9 cellular contexts compared by ENCODE assay signal in genomic region chr10:27153325-27153724, GRCh38. TPM values are rescaled to one million over a fixed set of nuclear protein-coding genes. Genes with fewer than 3 reads are reported as not detected.
DNase-seq lines count a peak whose midpoint lies in the region; ATAC-seq and TF ChIP-seq lines count a peak whose summit lies in the region.
"Had no signal": no experiment of that assay in that cellular context is flagged by ENCODE, and none has a peak within 500 bp of the region (broad histone marks: within the 10 kb centered on the region; RNA-seq: fewer than 3 reads in every experiment).

No MANE protein-coding gene starts in this region.

- peaks cover 45% of the 10 kb centered on the region for H3K36me3 Mint-ChIP-seq in activated T-helper 1 cell treated with anti-CD3 and anti-CD28 coated beads, Interleukin-12 subunit alpha, Interleukin-12 subunit beta, Interleukin-2, Interleukin-4 antibody, amounts not matched to agents 30 ng/mL and 10 ng/mL and 1 ng/mL, durations not matched to agents 14 hours and 24 hours and 36 hours (ENCODE audit: low read depth)
- H3K36me3 Mint-ChIP-seq in stimulated activated effector memory CD8-positive, alpha-beta T cell treated with anti-CD3 and anti-CD28 coated beads, Interleukin-12 subunit alpha, Interleukin-12 subunit beta, amount 100 ng/mL, for 72 hours, result peaks cover 98% of the 10 kb centered on the region

- H3K27me3 ChIP-seq in iPS-18a (ENCODE audit: control insufficient read depth, insufficient read depth, low read length), result no peaks in the 10 kb centered on the region

- no peak for TF ChIP-seq CTCF in HFF-Myc (IDR thresholded peaks at IDR 0.05; ENCODE audit: low read depth, low read length, missing control alignments)

- H3K36me3 ChIP-seq in iPS-18a (ENCODE audit: control insufficient read depth, low read depth, low read length), result peaks cover 17% of the 10 kb centered on the region

- no peaks in the 10 kb centered on the region for H3K27me3 Mint-ChIP-seq in activated T-helper 1 cell treated with anti-CD3 and anti-CD28 coated beads, Interleukin-12 subunit alpha, Interleukin-12 subunit beta, Interleukin-2, Interleukin-4 antibody, amounts not matched to agents 30 ng/mL and 10 ng/mL and 1 ng/mL, durations not matched to agents 14 hours and 24 hours and 36 hours (ENCODE audit: insufficient read depth)

- H3K4me3 ChIP-seq in HFF-Myc (replicated peaks; ENCODE audit: low read depth, low read length) (peak overlapping the region; percentile 73), iPS-18a (ENCODE audit: low read length) (peak overlapping the region; percentile 99)

- H3K27ac Mint-ChIP-seq in activated T-helper 1 cell treated with anti-CD3 and anti-CD28 coated beads, Interleukin-12 subunit alpha, Interleukin-12 subunit beta, Interleukin-2, Interleukin-4 antibody, amounts not matched to agents 30 ng/mL and 10 ng/mL and 1 ng/mL, durations not matched to agents 14 hours and 24 hours and 36 hours, result peak overlapping the region; percentile 99
- H3K27ac Mint-ChIP-seq in stimulated activated effector memory CD8-positive, alpha-beta T cell treated with anti-CD3 and anti-CD28 coated beads, Interleukin-12 subunit alpha, Interleukin-12 subunit beta, amount 100 ng/mL, for 72 hours, result peak overlapping the region; percentile 100

- ATAC-seq in stimulated activated effector memory CD8-positive, alpha-beta T cell treated with anti-CD3 and anti-CD28 coated beads, Interleukin-12 subunit alpha, Interleukin-12 subunit beta, amount 100 ng/mL, for 72 hours, result no peak
- ATAC-seq in HG02852 (IDR thresholded peaks at IDR 0.05; ENCODE audit: unreplicated experiment), result no peak

- no peaks in the 10 kb centered on the region for H3K9me3 ChIP-seq in iPS-18a (ENCODE audit: control insufficient read depth, low read depth, low read length)

- H3K4me3 Mint-ChIP-seq in activated T-helper 1 cell treated with anti-CD3 and anti-CD28 coated beads, Interleukin-12 subunit alpha, Interleukin-12 subunit beta, Interleukin-2, Interleukin-4 antibody, amounts not matched to agents 30 ng/mL and 10 ng/mL and 1 ng/mL, durations not matched to agents 14 hours and 24 hours and 36 hours, result peak overlapping the region; percentile 99
- H3K4me3 Mint-ChIP-seq in stimulated activated effector memory CD8-positive, alpha-beta T cell treated with anti-CD3 and anti-CD28 coated beads, Interleukin-12 subunit alpha, Interleukin-12 subunit beta, amount 100 ng/mL, for 72 hours, result peak overlapping the region; percentile 95

- H3K4me1 Mint-ChIP-seq in activated T-helper 1 cell treated with anti-CD3 and anti-CD28 coated beads, Interleukin-12 subunit alpha, Interleukin-12 subunit beta, Interleukin-2, Interleukin-4 antibody, amounts not matched to agents 30 ng/mL and 10 ng/mL and 1 ng/mL, durations not matched to agents 14 hours and 24 hours and 36 hours (ENCODE audit: low read depth), result peaks cover 49% of the 10 kb centered on the region
- peaks cover 52% of the 10 kb centered on the region for H3K4me1 Mint-ChIP-seq in stimulated activated effector memory CD8-positive, alpha-beta T cell treated with anti-CD3 and anti-CD28 coated beads, Interleukin-12 subunit alpha, Interleukin-12 subunit beta, amount 100 ng/mL, for 72 hours

- peaks cover 10% of the 10 kb centered on the region for H3K4me1 ChIP-seq in iPS-18a (ENCODE audit: control insufficient read depth, low read depth, low read length)

- no peak for DNase-seq in HFF-Myc (ENCODE audit: extremely low read depth, low read depth)
- no peak for DNase-seq in activated T-helper 1 cell treated with anti-CD3 and anti-CD28 coated beads, Interleukin-12 subunit alpha, Interleukin-12 subunit beta, Interleukin-2, Interleukin-4 antibody, amounts not matched to agents 30 ng/mL and 10 ng/mL and 1 ng/mL, durations not matched to agents 14 hours and 24 hours and 36 hours (ENCODE audit: low spot score)
- no peak for DNase-seq in stimulated activated effector memory CD8-positive, alpha-beta T cell treated with anti-CD3 and anti-CD28 coated beads, Interleukin-12 subunit alpha, Interleukin-12 subunit beta, amount 100 ng/mL, for 72 hours (ENCODE audit: low spot score in 2 of 2)
- DNase-seq in hepatic stellate cell (ENCODE audit: low spot score), result no peak
- no peak for DNase-seq in amygdala (lab: John Stamatoyannopoulos, UW)
- no peak for DNase-seq in C1 segment of cervical spinal cord (lab: John Stamatoyannopoulos, UW)
- DNase-seq: activated CD4-positive, alpha-beta T cell treated with anti-CD3 and anti-CD28 coated beads for 4 hours had no signal

- intact Hi-C loops in activated T-helper 1 cell treated with anti-CD3 and anti-CD28 coated beads, Interleukin-12 subunit alpha, Interleukin-12 subunit beta, Interleukin-2, Interleukin-4 antibody, amounts not matched to agents 30 ng/mL and 10 ng/mL and 1 ng/mL, durations not matched to agents 14 hours and 24 hours and 36 hours (cut with micrococcal nuclease), result loop anchor here (2.0 kb wide), 1 partner anchor 15 kb away; no protein-coding TSS in a partner anchor

- peak overlapping the region; percentile 82 for H3K27ac ChIP-seq in iPS-18a (ENCODE audit: low read length)

- H3K9ac ChIP-seq in iPS-18a (ENCODE audit: low read length), result peak overlapping the region; percentile 97

- no peaks in the 10 kb centered on the region for H3K9me3 Mint-ChIP-seq in activated T-helper 1 cell treated with anti-CD3 and anti-CD28 coated beads, Interleukin-12 subunit alpha, Interleukin-12 subunit beta, Interleukin-2, Interleukin-4 antibody, amounts not matched to agents 30 ng/mL and 10 ng/mL and 1 ng/mL, durations not matched to agents 14 hours and 24 hours and 36 hours
- no peaks in the 10 kb centered on the region for H3K9me3 Mint-ChIP-seq in stimulated activated effector memory CD8-positive, alpha-beta T cell treated with anti-CD3 and anti-CD28 coated beads, Interleukin-12 subunit alpha, Interleukin-12 subunit beta, amount 100 ng/mL, for 72 hours

RNA-seq across cellular contexts. Expression of gene YME1L1, which starts 0.9 kb away (rescaled TPM):
- 142 and 146 TPM in 2 replicates for total RNA-seq in activated T-helper 1 cell treated with anti-CD3 and anti-CD28 coated beads, Interleukin-12 subunit alpha, Interleukin-12 subunit beta, Interleukin-2, Interleukin-4 antibody, amounts not matched to agents 30 ng/mL and 10 ng/mL and 1 ng/mL, durations not matched to agents 14 hours and 24 hours and 36 hours

RNA-seq across cellular contexts. Expression of gene MASTL, which starts 1.8 kb away (rescaled TPM):
- total RNA-seq in activated T-helper 1 cell treated with anti-CD3 and anti-CD28 coated beads, Interleukin-12 subunit alpha, Interleukin-12 subunit beta, Interleukin-2, Interleukin-4 antibody, amounts not matched to agents 30 ng/mL and 10 ng/mL and 1 ng/mL, durations not matched to agents 14 hours and 24 hours and 36 hours, result 33.2 and 33.7 TPM in 2 replicates

RNA-seq across cellular contexts. Expression of gene ANKRD26, which starts 53.0 kb away (rescaled TPM):
- 4.3 and 7.0 TPM in 2 replicates for total RNA-seq in activated T-helper 1 cell treated with anti-CD3 and anti-CD28 coated beads, Interleukin-12 subunit alpha, Interleukin-12 subunit beta, Interleukin-2, Interleukin-4 antibody, amounts not matched to agents 30 ng/mL and 10 ng/mL and 1 ng/mL, durations not matched to agents 14 hours and 24 hours and 36 hours
